Comparison of ENCODE assay signal across 8 cellular contexts in genomic region chr5:141507387-141508091, GRCh38. TPM values are rescaled to one million over a fixed set of nuclear protein-coding genes. Genes with fewer than 3 reads are reported as not detected.
DNase-seq lines count a peak whose midpoint lies in the region; ATAC-seq and TF ChIP-seq lines count a peak whose summit lies in the region.

No MANE protein-coding gene starts in this region.

- CTCF ChIA-PET in A673 (lab: Charles Lee) = interaction anchor here (1.0 kb wide), 1 partner anchor 284 kb away, joined by 3 read pairs; the partner anchor contains the start of gene PCDHB14

- intact Hi-C loops in A673 (cut with micrococcal nuclease; ENCODE audit: unreplicated experiment) (no loop called here), prostate gland (cut with DNase I) (no loop called here)

- 47% methylated on average over 11 of the region's 11 CpGs for WGBS in prostate gland

- DNase-seq in A673 (ENCODE audit: low spot score) = no peak
- peak; percentile 84 for DNase-seq in dedifferentiated amniotic fluid mesenchymal stem cell (ENCODE audit: extremely low spot score)
- DNase-seq in prostate gland (ENCODE audit: low spot score) = no peak
- DNase-seq in NCI-H1694 (lab: John Stamatoyannopoulos, UW) = no peak
- no peak for DNase-seq in NCI-H748 (lab: John Stamatoyannopoulos, UW; ENCODE audit: unreplicated experiment)
- DNase-seq in GOT3 (lab: John Stamatoyannopoulos, UW) = no peak

- H3K4me1 ChIP-seq in A673 (ENCODE audit: insufficient read depth, low read length, poor library complexity, severe bottlenecking) (peaks cover 36% of the 10 kb centered on the region), prostate gland (replicated peaks) (no peaks in the 10 kb centered on the region)

- POLR2A ChIA-PET in A673 (lab: Charles Lee; ENCODE audit: low non-redundant PET) = no interaction called here

- TF ChIP-seq POLR2A in prostate gland (IDR thresholded peaks at IDR 0.05) = no peak

- no peaks in the 10 kb centered on the region for H3K9me3 ChIP-seq in A673 (ENCODE audit: low read depth, low read length, poor library complexity, severe bottlenecking)
- H3K9me3 ChIP-seq in prostate gland = no peaks in the 10 kb centered on the region

- H3K27ac ChIP-seq in A673 (ENCODE audit: low read depth, low read length, poor library complexity, severe bottlenecking) (peak overlapping the region; percentile 85), prostate gland (peak overlapping the region; percentile 56 to 63)

- no peak overlapping the region for H3K4me3 ChIP-seq in A673 (ENCODE audit: low read depth, low read length, poor library complexity, severe bottlenecking)
- no peak overlapping the region for H3K4me3 ChIP-seq in prostate gland

- BruUV-seq in A673 (replicated peaks; lab: Mats Ljungman, UMichigan) = no TSS peak

- ATAC-seq in GM19455 (IDR thresholded peaks at IDR 0.05; ENCODE audit: unreplicated experiment) (peak; percentile 29), HG03571 (IDR thresholded peaks at IDR 0.05; ENCODE audit: unreplicated experiment) (peak; percentile 42)

- H3K27me3 ChIP-seq in A673 (replicated peaks; ENCODE audit: insufficient read depth, low read depth, low read length, poor library complexity) (no peaks in the 10 kb centered on the region), prostate gland (replicated peaks; ENCODE audit: insufficient read depth) (no peaks in the 10 kb centered on the region)

- TF ChIP-seq CTCF in A673 (conservative IDR thresholded peaks at IDR 0.05; ENCODE audit: low read depth, low read length) (no peak), prostate gland (IDR thresholded peaks at IDR 0.05) (no peak)

- peaks cover 36% of the 10 kb centered on the region for H3K36me3 ChIP-seq in A673 (ENCODE audit: insufficient read depth, low read length, poor library complexity, severe bottlenecking)
- H3K36me3 ChIP-seq in prostate gland = no peaks in the 10 kb centered on the region

RNA-seq across cellular contexts. Expression of gene PCDHGC5, which starts 18.7 kb away (rescaled TPM):
- total RNA-seq in A673 (2021) (3.4 and 3.6 TPM in 2 replicates), prostate gland (1 to 10 TPM in 1 of 2 donors, under 1 TPM in 1; 0.96 to 2.7 TPM)

RNA-seq across cellular contexts. Expression of gene PCDHGC4, which starts 22.7 kb away (rescaled TPM):
- total RNA-seq in A673 (2021) (3.6 and 3.8 TPM in 2 replicates), prostate gland (1 to 10 TPM; 3.8 to 4.1 TPM)

RNA-seq across cellular contexts. Expression of gene PCDHGC3, which starts 31.8 kb away (rescaled TPM):
- total RNA-seq in A673 (2021) = 103 and 112 TPM in 2 replicates
- 10 to 100 TPM; 27.6 to 55.3 TPM for total RNA-seq in prostate gland
